In genomic region chr4:22695917-22696316, GRCh38 we compare ENCODE assay signal across 19 cellular contexts. TPM values are rescaled to one million over a fixed set of nuclear protein-coding genes. Genes with fewer than 3 reads are reported as not detected.
"Had no signal": no experiment of that assay in that cellular context is flagged by ENCODE, and none has a peak within 500 bp of the region (broad histone marks: within the 10 kb centered on the region; RNA-seq: fewer than 3 reads in every experiment).

No MANE protein-coding gene starts in this region.

- H3K9me3 ChIP-seq: ovary, thyroid gland had no signal

- ATAC-seq: activated CD8-positive, alpha-beta T cell treated with anti-CD3 and anti-CD28 coated beads, Interleukin-2, amount 10 ng/mL, durations not matched to agents 7 days and 5 days; activated T-cell treated with anti-CD3 and anti-CD28 coated beads, Interleukin-2, amount 50 U/mL, for 72 hours; effector memory CD8-positive, alpha-beta T cell; heart right ventricle; stimulated activated effector memory CD8-positive, alpha-beta T cell treated with anti-CD3 and anti-CD28 coated beads, Interleukin-12 subunit alpha, Interleukin-12 subunit beta, amount 100 ng/mL, for 72 hours had no signal

- H3K4me1 Mint-ChIP-seq: activated naive CD8-positive, alpha-beta T cell treated with anti-CD3 and anti-CD28 coated beads for 36 hours; naive B cell; stimulated activated effector memory CD8-positive, alpha-beta T cell treated with anti-CD3 and anti-CD28 coated beads, Interleukin-12 subunit alpha, Interleukin-12 subunit beta, amount 100 ng/mL, for 72 hours had no signal

- H3K27ac ChIP-seq: brain microvascular endothelial cell, heart right ventricle, ovary, thyroid gland had no signal

- H3K36me3 ChIP-seq: brain microvascular endothelial cell, heart right ventricle, ovary, thyroid gland had no signal

- H3K4me3 Mint-ChIP-seq: activated CD8-positive, alpha-beta T cell treated with anti-CD3 and anti-CD28 coated beads, Interleukin-2, amount 10 ng/mL, durations not matched to agents 7 days and 5 days; activated naive CD8-positive, alpha-beta T cell treated with anti-CD3 and anti-CD28 coated beads for 36 hours; activated T-cell treated with anti-CD3 and anti-CD28 coated beads, Interleukin-2, amount 50 U/mL, for 72 hours; effector memory CD8-positive, alpha-beta T cell; naive B cell; stimulated activated effector memory CD8-positive, alpha-beta T cell treated with anti-CD3 and anti-CD28 coated beads, Interleukin-12 subunit alpha, Interleukin-12 subunit beta, amount 100 ng/mL, for 72 hours had no signal

- H3K36me3 Mint-ChIP-seq: activated naive CD8-positive, alpha-beta T cell treated with anti-CD3 and anti-CD28 coated beads for 36 hours; naive B cell; stimulated activated effector memory CD8-positive, alpha-beta T cell treated with anti-CD3 and anti-CD28 coated beads, Interleukin-12 subunit alpha, Interleukin-12 subunit beta, amount 100 ng/mL, for 72 hours had no signal

- DNase-seq: activated CD4-positive, alpha-beta T cell treated with anti-CD3 and anti-CD28 coated beads for 4 hours; activated CD8-positive, alpha-beta memory T cell treated with anti-CD3 and anti-CD28 coated beads, Interleukin-2, amount 50 U/mL, for 4 hours; activated CD8-positive, alpha-beta T cell treated with anti-CD3 and anti-CD28 coated beads, Interleukin-2, amount 10 ng/mL, durations not matched to agents 7 days and 5 days; activated naive CD8-positive, alpha-beta T cell treated with anti-CD3 and anti-CD28 coated beads for 36 hours; activated T-cell treated with anti-CD3 and anti-CD28 coated beads, Interleukin-2, amount 50 U/mL, for 72 hours; amygdala; brain microvascular endothelial cell; effector memory CD8-positive, alpha-beta T cell; heart right ventricle; islet precursor cell; midbrain; naive B cell; ovary; T-helper 2 cell; thyroid gland had no signal

- H3K27me3 Mint-ChIP-seq: effector memory CD8-positive, alpha-beta T cell; naive B cell had no signal

- FAIRE-seq: frontal cortex, urothelium cell line had no signal

- H3K4me1 ChIP-seq: heart right ventricle had no signal

- H3K27ac Mint-ChIP-seq: activated CD8-positive, alpha-beta T cell treated with anti-CD3 and anti-CD28 coated beads, Interleukin-2, amount 10 ng/mL, durations not matched to agents 7 days and 5 days; activated naive CD8-positive, alpha-beta T cell treated with anti-CD3 and anti-CD28 coated beads for 36 hours; activated T-cell treated with anti-CD3 and anti-CD28 coated beads, Interleukin-2, amount 50 U/mL, for 72 hours; effector memory CD8-positive, alpha-beta T cell; stimulated activated effector memory CD8-positive, alpha-beta T cell treated with anti-CD3 and anti-CD28 coated beads, Interleukin-12 subunit alpha, Interleukin-12 subunit beta, amount 100 ng/mL, for 72 hours had no signal

- H3K4me3 ChIP-seq: heart right ventricle, lung, ovary, thyroid gland had no signal

- H3K27me3 ChIP-seq: brain microvascular endothelial cell, ovary, thyroid gland had no signal

RNA-seq across cellular contexts. Expression of gene GBA3, which starts 3.2 kb away (rescaled TPM):
- total RNA-seq: activated CD8-positive, alpha-beta T cell treated with anti-CD3 and anti-CD28 coated beads, Interleukin-2, amount 10 ng/mL, durations not matched to agents 7 days and 5 days; activated naive CD8-positive, alpha-beta T cell treated with anti-CD3 and anti-CD28 coated beads for 36 hours; activated T-cell treated with anti-CD3 and anti-CD28 coated beads, Interleukin-2, amount 50 U/mL, for 72 hours; heart right ventricle had no signal
- polyA plus RNA-seq: heart right ventricle had no signal
